ENCODE assay signal across 1 cellular context in the genomic region with DNA sequence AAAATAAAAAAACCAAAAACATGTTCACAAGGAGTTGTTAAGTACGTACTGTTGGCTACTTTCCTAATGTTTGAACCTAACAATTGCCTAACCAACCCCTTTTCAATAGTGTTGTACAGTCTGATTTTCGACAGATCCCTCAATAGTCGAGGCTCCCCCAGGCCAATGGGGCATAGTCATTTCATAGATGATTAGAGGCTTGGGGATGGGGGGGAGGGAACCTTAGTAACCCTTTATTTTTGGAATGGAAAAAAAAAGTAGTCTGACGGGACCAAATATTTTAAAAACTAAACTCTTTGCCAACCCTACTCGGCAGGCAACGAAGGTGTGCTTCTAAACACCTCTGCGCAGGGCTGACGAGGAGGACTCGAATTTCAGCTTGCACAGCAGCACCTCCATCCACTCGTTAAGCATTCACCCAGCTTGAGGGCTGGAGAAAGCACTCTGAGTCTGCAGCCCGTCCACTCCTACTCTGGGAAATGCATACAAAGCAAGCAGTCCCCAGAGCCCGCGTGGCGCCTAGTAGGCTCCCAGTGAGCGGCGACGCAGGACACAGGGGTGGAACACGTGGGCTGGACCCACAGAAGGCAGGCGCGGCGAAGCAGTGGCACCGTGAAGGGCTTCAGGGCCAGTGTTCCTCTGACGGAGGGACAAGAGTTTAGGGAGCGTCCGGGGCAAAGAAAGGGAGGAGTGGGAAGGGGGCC.
TF ChIP-seq lines count a peak whose summit lies in the region.

No MANE protein-coding gene starts in this region.

TF ChIP-seq in HepG2, 621 proteins besides CTCF, POLR2A, EP300 and RAD21 (continued from another document and continues in another):
- TF ChIP-seq ZNF574 (CRISPR knock-in tag; IDR thresholded peaks at IDR 0.05): no peak
- no peak for TF ChIP-seq RBAK (CRISPR knock-in tag; IDR thresholded peaks at IDR 0.05)
- no peak for TF ChIP-seq SAFB2 (CRISPR knock-in tag; IDR thresholded peaks at IDR 0.05; ENCODE audit: borderline replicate concordance, low read depth)
- TF ChIP-seq ZSCAN31 (CRISPR knock-in tag; IDR thresholded peaks at IDR 0.05; ENCODE audit: low read depth): peak; percentile 51
- TF ChIP-seq, protein P1, sequence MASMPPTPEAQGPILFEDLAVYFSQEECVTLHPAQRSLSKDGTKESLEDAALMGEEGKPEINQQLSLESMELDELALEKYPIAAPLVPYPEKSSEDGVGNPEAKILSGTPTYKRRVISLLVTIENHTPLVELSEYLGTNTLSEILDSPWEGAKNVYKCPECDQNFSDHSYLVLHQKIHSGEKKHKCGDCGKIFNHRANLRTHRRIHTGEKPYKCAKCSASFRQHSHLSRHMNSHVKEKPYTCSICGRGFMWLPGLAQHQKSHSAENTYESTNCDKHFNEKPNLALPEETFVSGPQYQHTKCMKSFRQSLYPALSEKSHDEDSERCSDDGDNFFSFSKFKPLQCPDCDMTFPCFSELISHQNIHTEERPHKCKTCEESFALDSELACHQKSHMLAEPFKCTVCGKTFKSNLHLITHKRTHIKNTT (CRISPR knock-in tag; IDR thresholded peaks at IDR 0.05): no peak
- TF ChIP-seq, protein P2, sequence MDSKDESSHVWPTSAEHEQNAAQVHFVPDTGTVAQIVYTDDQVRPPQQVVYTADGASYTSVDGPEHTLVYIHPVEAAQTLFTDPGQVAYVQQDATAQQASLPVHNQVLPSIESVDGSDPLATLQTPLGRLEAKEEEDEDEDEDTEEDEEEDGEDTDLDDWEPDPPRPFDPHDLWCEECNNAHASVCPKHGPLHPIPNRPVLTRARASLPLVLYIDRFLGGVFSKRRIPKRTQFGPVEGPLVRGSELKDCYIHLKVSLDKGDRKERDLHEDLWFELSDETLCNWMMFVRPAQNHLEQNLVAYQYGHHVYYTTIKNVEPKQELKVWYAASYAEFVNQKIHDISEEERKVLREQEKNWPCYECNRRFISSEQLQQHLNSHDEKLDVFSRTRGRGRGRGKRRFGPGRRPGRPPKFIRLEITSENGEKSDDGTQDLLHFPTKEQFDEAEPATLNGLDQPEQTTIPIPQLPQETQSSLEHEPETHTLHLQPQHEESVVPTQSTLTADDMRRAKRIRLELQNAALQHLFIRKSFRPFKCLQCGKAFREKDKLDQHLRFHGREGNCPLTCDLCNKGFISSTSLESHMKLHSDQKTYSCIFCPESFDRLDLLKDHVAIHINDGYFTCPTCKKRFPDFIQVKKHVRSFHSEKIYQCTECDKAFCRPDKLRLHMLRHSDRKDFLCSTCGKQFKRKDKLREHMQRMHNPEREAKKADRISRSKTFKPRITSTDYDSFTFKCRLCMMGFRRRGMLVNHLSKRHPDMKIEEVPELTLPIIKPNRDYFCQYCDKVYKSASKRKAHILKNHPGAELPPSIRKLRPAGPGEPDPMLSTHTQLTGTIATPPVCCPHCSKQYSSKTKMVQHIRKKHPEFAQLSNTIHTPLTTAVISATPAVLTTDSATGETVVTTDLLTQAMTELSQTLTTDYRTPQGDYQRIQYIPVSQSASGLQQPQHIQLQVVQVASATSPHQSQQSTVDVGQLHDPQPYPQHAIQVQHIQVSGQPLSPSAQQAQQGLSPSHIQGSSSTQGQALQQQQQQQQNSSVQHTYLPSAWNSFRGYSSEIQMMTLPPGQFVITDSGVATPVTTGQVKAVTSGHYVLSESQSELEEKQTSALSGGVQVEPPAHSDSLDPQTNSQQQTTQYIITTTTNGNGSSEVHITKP (CRISPR knock-in tag; IDR thresholded peaks at IDR 0.05; ENCODE audit: low read depth): no peak
- TF ChIP-seq, protein P3, sequence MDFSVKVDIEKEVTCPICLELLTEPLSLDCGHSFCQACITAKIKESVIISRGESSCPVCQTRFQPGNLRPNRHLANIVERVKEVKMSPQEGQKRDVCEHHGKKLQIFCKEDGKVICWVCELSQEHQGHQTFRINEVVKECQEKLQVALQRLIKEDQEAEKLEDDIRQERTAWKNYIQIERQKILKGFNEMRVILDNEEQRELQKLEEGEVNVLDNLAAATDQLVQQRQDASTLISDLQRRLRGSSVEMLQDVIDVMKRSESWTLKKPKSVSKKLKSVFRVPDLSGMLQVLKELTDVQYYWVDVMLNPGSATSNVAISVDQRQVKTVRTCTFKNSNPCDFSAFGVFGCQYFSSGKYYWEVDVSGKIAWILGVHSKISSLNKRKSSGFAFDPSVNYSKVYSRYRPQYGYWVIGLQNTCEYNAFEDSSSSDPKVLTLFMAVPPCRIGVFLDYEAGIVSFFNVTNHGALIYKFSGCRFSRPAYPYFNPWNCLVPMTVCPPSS (IDR thresholded peaks at IDR 0.05): no peak
- TF ChIP-seq, protein P4, sequence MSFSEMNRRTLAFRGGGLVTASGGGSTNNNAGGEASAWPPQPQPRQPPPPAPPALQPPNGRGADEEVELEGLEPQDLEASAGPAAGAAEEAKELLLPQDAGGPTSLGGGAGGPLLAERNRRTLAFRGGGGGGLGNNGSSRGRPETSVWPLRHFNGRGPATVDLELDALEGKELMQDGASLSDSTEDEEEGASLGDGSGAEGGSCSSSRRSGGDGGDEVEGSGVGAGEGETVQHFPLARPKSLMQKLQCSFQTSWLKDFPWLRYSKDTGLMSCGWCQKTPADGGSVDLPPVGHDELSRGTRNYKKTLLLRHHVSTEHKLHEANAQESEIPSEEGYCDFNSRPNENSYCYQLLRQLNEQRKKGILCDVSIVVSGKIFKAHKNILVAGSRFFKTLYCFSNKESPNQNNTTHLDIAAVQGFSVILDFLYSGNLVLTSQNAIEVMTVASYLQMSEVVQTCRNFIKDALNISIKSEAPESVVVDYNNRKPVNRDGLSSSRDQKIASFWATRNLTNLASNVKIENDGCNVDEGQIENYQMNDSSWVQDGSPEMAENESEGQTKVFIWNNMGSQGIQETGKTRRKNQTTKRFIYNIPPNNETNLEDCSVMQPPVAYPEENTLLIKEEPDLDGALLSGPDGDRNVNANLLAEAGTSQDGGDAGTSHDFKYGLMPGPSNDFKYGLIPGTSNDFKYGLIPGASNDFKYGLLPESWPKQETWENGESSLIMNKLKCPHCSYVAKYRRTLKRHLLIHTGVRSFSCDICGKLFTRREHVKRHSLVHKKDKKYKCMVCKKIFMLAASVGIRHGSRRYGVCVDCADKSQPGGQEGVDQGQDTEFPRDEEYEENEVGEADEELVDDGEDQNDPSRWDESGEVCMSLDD (CRISPR knock-in tag; IDR thresholded peaks at IDR 0.05; ENCODE audit: borderline replicate concordance): no peak
- TF ChIP-seq ELF3 (CRISPR knock-in tag; IDR thresholded peaks at IDR 0.05): no peak
- no peak for TF ChIP-seq ELK4 (CRISPR knock-in tag; IDR thresholded peaks at IDR 0.05; ENCODE audit: borderline replicate concordance)
- peak; percentile 47; the same call in 1 of the 2 replicates for TF ChIP-seq ZNF292 (CRISPR knock-in tag; IDR thresholded peaks at IDR 0.05; ENCODE audit: borderline replicate concordance, low read depth)
- 0 out of 2 replicates have a peak, but pooled peaks have one; percentile 11 for TF ChIP-seq MED13 (CRISPR knock-in tag; IDR thresholded peaks at IDR 0.05)
- TF ChIP-seq ZNF33B (CRISPR knock-in tag; IDR thresholded peaks at IDR 0.05): no peak
- TF ChIP-seq HNF4A (CRISPR knock-in tag; IDR thresholded peaks at IDR 0.05): no peak; the same call in 1 of the 2 replicates
- TF ChIP-seq ZNF780A (CRISPR knock-in tag; IDR thresholded peaks at IDR 0.05): 0 out of 2 replicates have a peak, but pooled peaks have one; percentile 51
- TF ChIP-seq, protein P5, sequence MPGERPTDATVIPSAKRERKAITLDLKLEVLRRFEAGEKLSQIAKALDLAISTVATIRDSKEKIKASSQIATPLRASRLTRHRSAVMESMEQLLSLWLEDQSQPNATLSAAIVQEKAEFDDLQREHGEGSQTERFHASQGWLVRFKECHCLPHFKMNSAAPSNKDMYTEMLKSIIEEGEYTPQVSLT (CRISPR knock-in tag; IDR thresholded peaks at IDR 0.05; ENCODE audit: borderline replicate concordance, low read depth): no peak
- no peak for TF ChIP-seq HDAC6 (IDR thresholded peaks at IDR 0.05; ENCODE audit: low read depth, low read length)
- no peak for TF ChIP-seq SOX5 (CRISPR knock-in tag; IDR thresholded peaks at IDR 0.05; ENCODE audit: borderline replicate concordance)
- no peak for TF ChIP-seq ZNF713 (CRISPR knock-in tag; IDR thresholded peaks at IDR 0.05)
- no peak for TF ChIP-seq ZBTB7B (CRISPR knock-in tag; IDR thresholded peaks at IDR 0.05)
- no peak for TF ChIP-seq XRCC5 (optimal IDR thresholded peaks at IDR 0.05; ENCODE audit: low read length)
- no peak for TF ChIP-seq MAFK (conservative IDR thresholded peaks at IDR 0.05 in 1 of 2, IDR thresholded peaks at IDR 0.05 in 1 of 2; ENCODE audit: low read length in 2 of 2)
- TF ChIP-seq TAF1 (CRISPR knock-in tag; IDR thresholded peaks at IDR 0.05): peak; percentile 33
- TF ChIP-seq KAT7 (CRISPR knock-in tag; IDR thresholded peaks at IDR 0.05; ENCODE audit: borderline replicate concordance): no peak
- TF ChIP-seq ZNF709 (CRISPR knock-in tag; IDR thresholded peaks at IDR 0.05): no peak
- no peak for TF ChIP-seq ZNF850 (CRISPR knock-in tag; conservative IDR thresholded peaks at IDR 0.05)
- TF ChIP-seq RARG (CRISPR knock-in tag; IDR thresholded peaks at IDR 0.05; ENCODE audit: low read depth): no peak
- no peak for TF ChIP-seq ZNF281 (CRISPR knock-in tag; IDR thresholded peaks at IDR 0.05; ENCODE audit: borderline replicate concordance)
- no peak for TF ChIP-seq CSRNP2 (CRISPR knock-in tag; conservative IDR thresholded peaks at IDR 0.05; ENCODE audit: low read depth)
- TF ChIP-seq NR2F6 (IDR thresholded peaks at IDR 0.05): no peak
- TF ChIP-seq NR2F6 (CRISPR knock-in tag; IDR thresholded peaks at IDR 0.05): no peak
- no peak for TF ChIP-seq PAF1 (CRISPR knock-in tag; IDR thresholded peaks at IDR 0.05)
- TF ChIP-seq ZFP41 (CRISPR knock-in tag; IDR thresholded peaks at IDR 0.05; ENCODE audit: borderline replicate concordance): 0 out of 2 replicates have a peak, but pooled peaks have one; percentile 38
- no peak for TF ChIP-seq ZSCAN22 (CRISPR knock-in tag; IDR thresholded peaks at IDR 0.05)
- TF ChIP-seq, protein P6, sequence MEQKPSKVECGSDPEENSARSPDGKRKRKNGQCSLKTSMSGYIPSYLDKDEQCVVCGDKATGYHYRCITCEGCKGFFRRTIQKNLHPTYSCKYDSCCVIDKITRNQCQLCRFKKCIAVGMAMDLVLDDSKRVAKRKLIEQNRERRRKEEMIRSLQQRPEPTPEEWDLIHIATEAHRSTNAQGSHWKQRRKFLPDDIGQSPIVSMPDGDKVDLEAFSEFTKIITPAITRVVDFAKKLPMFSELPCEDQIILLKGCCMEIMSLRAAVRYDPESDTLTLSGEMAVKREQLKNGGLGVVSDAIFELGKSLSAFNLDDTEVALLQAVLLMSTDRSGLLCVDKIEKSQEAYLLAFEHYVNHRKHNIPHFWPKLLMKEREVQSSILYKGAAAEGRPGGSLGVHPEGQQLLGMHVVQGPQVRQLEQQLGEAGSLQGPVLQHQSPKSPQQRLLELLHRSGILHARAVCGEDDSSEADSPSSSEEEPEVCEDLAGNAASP (CRISPR knock-in tag; IDR thresholded peaks at IDR 0.05; ENCODE audit: borderline replicate concordance): no peak
- no peak for TF ChIP-seq ZBTB1 (CRISPR knock-in tag; IDR thresholded peaks at IDR 0.05; ENCODE audit: borderline replicate concordance)
- no peak for TF ChIP-seq GPN1 (CRISPR knock-in tag; IDR thresholded peaks at IDR 0.05; ENCODE audit: borderline replicate concordance)
